ENCODE assay signal across 8 cellular contexts in genomic region chr19:12294308-12295158, GRCh38. TPM values are rescaled to one million over a fixed set of nuclear protein-coding genes. Genes with fewer than 3 reads are reported as not detected.
DNase-seq lines count a peak whose midpoint lies in the region; ATAC-seq, FAIRE-seq and TF ChIP-seq lines count a peak whose summit lies in the region.

ZNF44 (minus strand) TSS chr19:12294883; CDS start chr19:12294694, 189 bp downstream.

- H3K27me3 ChIP-seq in PC-3 (ENCODE audit: low read length): no peaks in the 10 kb centered on the region
- H3K27me3 ChIP-seq in muscle layer of colon (ENCODE audit: control insufficient read depth in 1 of 2, insufficient read depth in 2 of 2, low read length in 2 of 2): no peaks in the 10 kb centered on the region

- H3K9ac ChIP-seq in PC-3 (ENCODE audit: low read length): peak within 1 kb of the TSS; percentile 76
- H3K9ac ChIP-seq in muscle layer of colon (ENCODE audit: low read length): peak within 1 kb of the TSS; percentile 77

- BruUV-seq in PC-3 (replicated peaks; lab: Mats Ljungman, UMichigan): TSS peak; percentile 83

- POLR2A ChIA-PET in PC-3 (lab: Charles Lee; ENCODE audit: unreplicated experiment): interaction anchor here (0.6 kb wide), 1 partner anchor 258 kb away, joined by 3 read pairs; no protein-coding TSS in a partner anchor

- H3K9me3 Mint-ChIP-seq in activated T-cell treated with anti-CD3 and anti-CD28 coated beads, Interleukin-2, amount 50 U/mL, for 4 hours: no peaks in the 10 kb centered on the region

- peak; percentile 95 for ATAC-seq in GM21447 (IDR thresholded peaks at IDR 0.05; ENCODE audit: unreplicated experiment)
- peak; percentile 97 for ATAC-seq in PC-3
- peak; percentile 98 to 99 for ATAC-seq in activated T-cell treated with anti-CD3 and anti-CD28 coated beads, Interleukin-2, amount 50 U/mL, for 4 hours
- ATAC-seq in esophagus mucosa: peak; percentile 99

- H3K79me2 ChIP-seq in PC-3 (ENCODE audit: low read length): peaks cover 40% of the 10 kb centered on the region

- peaks cover 36% of the 10 kb centered on the region for H3K4me1 Mint-ChIP-seq in activated T-cell treated with anti-CD3 and anti-CD28 coated beads, Interleukin-2, amount 50 U/mL, for 4 hours (ENCODE audit: low read depth)

- peak within 1 kb of the TSS; percentile 100 for H3K4me3 Mint-ChIP-seq in activated T-cell treated with anti-CD3 and anti-CD28 coated beads, Interleukin-2, amount 50 U/mL, for 4 hours

- no peaks in the 10 kb centered on the region for H3K27me3 Mint-ChIP-seq in activated T-cell treated with anti-CD3 and anti-CD28 coated beads, Interleukin-2, amount 50 U/mL, for 4 hours (ENCODE audit: low read depth)

- H4K20me1 ChIP-seq in PC-3 (ENCODE audit: low read length): no peaks in the 10 kb centered on the region

- H3K9me3 ChIP-seq in PC-3 (ENCODE audit: low read length): no peaks in the 10 kb centered on the region
- no peaks in the 10 kb centered on the region for H3K9me3 ChIP-seq in muscle layer of colon (ENCODE audit: low read length)

- H3K4me1 ChIP-seq in PC-3 (ENCODE audit: insufficient read depth, low read length): peaks cover 10% of the 10 kb centered on the region
- H3K4me1 ChIP-seq in muscle layer of colon (ENCODE audit: insufficient read depth, low read length): peaks cover 13% of the 10 kb centered on the region

- H3K27ac ChIP-seq in PC-3 (ENCODE audit: low read length) (peak within 1 kb of the TSS; percentile 26), muscle layer of colon (ENCODE audit: low read depth, low read length) (peak within 1 kb of the TSS; percentile 83)

- H3F3A ChIP-seq in PC-3 (ENCODE audit: low read length, unreplicated experiment): no peaks in the 10 kb centered on the region

- H3K36me3 ChIP-seq in PC-3 (ENCODE audit: low read depth, low read length) (peaks cover 14% of the 10 kb centered on the region), muscle layer of colon (ENCODE audit: insufficient read depth, low read length) (no peaks in the 10 kb centered on the region)

- peak within 1 kb of the TSS; percentile 93 for H3K4me2 ChIP-seq in PC-3 (ENCODE audit: low read length)

- H3K4me3 ChIP-seq in PC-3 (ENCODE audit: low read length): peak within 1 kb of the TSS; percentile 99
- H3K4me3 ChIP-seq in muscle layer of colon (ENCODE audit: low read depth in 1 of 2, low read length in 2 of 2): peak within 1 kb of the TSS; percentile 82 to 94

- DNase-seq in D721Med (ENCODE audit: insufficient read length, low spot score) (peak; percentile 91), HuH-7 (ENCODE audit: low spot score) (peak; percentile 88), PC-3 (peak; percentile 99)
- peak; percentile 91 for DNase-seq in activated T-cell treated with anti-CD3 and anti-CD28 coated beads, Interleukin-2, amount 50 U/mL, for 4 hours
- peak; percentile 91 for DNase-seq in stimulated activated CD8-positive, alpha-beta memory T cell treated with anti-CD3 and anti-CD28 coated beads, Interleukin-7, amount 100 ng/mL, for 24 hours (ENCODE audit: low read depth)

- CTCF ChIA-PET in PC-3 (lab: Charles Lee): interaction anchor here (0.5 kb wide), 1 partner anchor 257 kb away, joined by 3 read pairs; no protein-coding TSS in a partner anchor

- no peak for FAIRE-seq in D721Med (lab: Jason Lieb, UNC)

- peak within 1 kb of the TSS; percentile 92 for H2AFZ ChIP-seq in PC-3 (ENCODE audit: low read length)

- H3K36me3 Mint-ChIP-seq in activated T-cell treated with anti-CD3 and anti-CD28 coated beads, Interleukin-2, amount 50 U/mL, for 4 hours (ENCODE audit: insufficient read depth): peaks cover 10% of the 10 kb centered on the region

- no peaks in the 10 kb centered on the region for H3K9me2 ChIP-seq in PC-3 (replicated peaks; ENCODE audit: low read length)

- intact Hi-C loops in PC-3 (cut with micrococcal nuclease): loop anchor here (1.0 to 5.0 kb wide), 6 partner anchors 67 to 256 kb away; partner anchors contain the start of genes ZNF442, ZNF443, ZNF625 and ZNF799

- no peak for TF ChIP-seq CTCF in D721Med (IDR thresholded peaks at IDR 0.05; ENCODE audit: insufficient read depth, missing control alignments)
- no peak for TF ChIP-seq CTCF in PC-3 (conservative IDR thresholded peaks at IDR 0.05; ENCODE audit: low read depth, low read length)

RNA-seq across cellular contexts. Expression of gene ZNF44, which starts in this region (rescaled TPM):
- 3.0 and 8.2 TPM in 2 replicates for total RNA-seq in PC-3 (2014; rRNA removed)
- 1 to 10 TPM; 4.9 to 7.1 (median 6.1) TPM for total RNA-seq in activated T-cell treated with anti-CD3 and anti-CD28 coated beads, Interleukin-2, amount 50 U/mL, for 4 hours
- total RNA-seq in esophagus mucosa: 9.1 TPM

Comparison
In these comparisons a context has a peak if more than half of its experiments do, and no peak if none do; other contexts are left out.
1. Peak in every context shown above with its lines: DNase-seq, ATAC-seq, H3K4me3 ChIP-seq and H3K27ac ChIP-seq.